ENCODE assay signal across 20 cellular contexts in genomic region chr10:121500591-121501341, GRCh38.
"Had no signal": no experiment of that assay in that cellular context is flagged by ENCODE, and none has a peak within 500 bp of the region (broad histone marks: within the 10 kb centered on the region; RNA-seq: fewer than 3 reads in every experiment).

No MANE protein-coding gene starts in this region.

- H3K4me2 ChIP-seq: neural progenitor cell had no signal

- H3K27me3 ChIP-seq: adrenal gland, foreskin keratinocyte, left lung, neural progenitor cell, testis, upper lobe of right lung had no signal

- ATAC-seq: activated CD4-positive, CD25-positive, alpha-beta regulatory T cell treated with anti-CD3 and anti-CD28 coated beads, Interleukin-2, amount 50 U/mL, for 24 hours; activated naive CD4-positive, alpha-beta T cell treated with anti-CD3 and anti-CD28 coated beads, Interleukin-2, amount 50 U/mL, for 72 hours; activated T-cell treated with anti-CD3 and anti-CD28 coated beads, Interleukin-2, amount 50 U/mL, for 72 hours; foreskin keratinocyte; left lung; right cardiac atrium; T-cell; upper lobe of right lung had no signal

- DNase-seq: activated CD8-positive, alpha-beta memory T cell treated with anti-CD3 and anti-CD28 coated beads for 24 hours; activated CD8-positive, alpha-beta memory T cell treated with anti-CD3 and anti-CD28 coated beads, Interleukin-2, amount 50 U/mL, for 48 hours; activated effector memory CD4-positive, alpha-beta T cell treated with anti-CD3 and anti-CD28 coated beads, Interleukin-2, amount 50 U/mL, for 16 hours; activated T-cell treated with anti-CD3 and anti-CD28 coated beads, Interleukin-2, amount 50 U/mL, for 72 hours; adrenal gland; foreskin keratinocyte; kidney; left lung; right cardiac atrium; stimulated activated CD4-positive, alpha-beta T cell treated with anti-CD3 and anti-CD28 coated beads, Interleukin-4, amount 100 ng/mL, for 1 hour; T-cell; T1000; testis; upper lobe of right lung had no signal

- H3K27ac ChIP-seq: adrenal gland, epithelial cell of prostate, foreskin keratinocyte, left lung, neural progenitor cell, prostate gland, skin epidermis, testis, upper lobe of right lung had no signal

- H3K9ac ChIP-seq: neural progenitor cell had no signal

- H2AFZ ChIP-seq: neural progenitor cell had no signal

- H3K9me3 ChIP-seq: adrenal gland, left lung, prostate gland, testis, upper lobe of right lung had no signal

- H3K4me1 ChIP-seq: adrenal gland, left lung, neural progenitor cell, prostate gland, testis, upper lobe of right lung had no signal

- H3K36me3 ChIP-seq: adrenal gland, left lung, prostate gland had no signal

- H3K4me3 ChIP-seq: adrenal gland, left lung, neural progenitor cell, prostate gland, skin epidermis, testis, upper lobe of right lung had no signal
